ENCODE assay signal across 13 cellular contexts in the genomic region with DNA sequence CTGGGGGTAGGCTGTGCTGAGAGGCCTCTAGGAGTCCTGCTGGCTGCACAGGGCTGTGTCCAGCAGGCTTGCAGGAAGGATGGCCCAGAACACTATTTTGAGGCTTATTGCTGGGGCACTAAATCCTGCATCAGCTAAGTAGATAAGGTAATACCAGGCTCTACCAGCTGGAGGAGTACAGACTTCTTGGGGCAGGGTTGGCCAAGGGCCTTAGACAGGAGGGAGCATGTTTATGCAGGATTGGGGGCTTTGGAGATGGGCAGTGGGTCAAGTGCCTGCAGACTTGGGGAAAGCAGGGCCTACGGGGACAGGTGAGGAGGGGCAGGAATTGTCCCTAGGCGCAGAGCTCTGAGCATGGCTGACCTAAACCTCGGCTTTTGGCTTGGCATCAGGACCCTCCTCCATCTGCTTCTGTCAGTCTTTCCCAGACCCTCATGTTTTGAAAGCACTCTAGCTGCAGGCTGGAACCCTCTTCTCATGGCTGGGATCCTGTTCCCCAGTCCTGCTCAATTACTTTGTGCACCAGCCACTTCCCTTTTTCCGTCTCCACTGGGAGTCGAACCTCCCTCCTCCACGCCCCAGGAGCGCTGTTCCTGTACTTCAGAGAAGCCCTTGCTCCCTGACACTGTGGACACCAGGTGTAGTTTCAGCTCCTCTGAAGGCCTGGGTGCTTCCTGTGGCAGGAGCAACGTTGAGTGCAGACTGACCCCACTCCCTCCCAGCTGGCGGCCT.
DNase-seq lines count a peak whose midpoint lies in the region; ATAC-seq, FAIRE-seq and TF ChIP-seq lines count a peak whose summit lies in the region.
"Had no signal": no experiment of that assay in that cellular context is flagged by ENCODE, and none has a peak within 500 bp of the region (broad histone marks: within the 10 kb centered on the region; RNA-seq: fewer than 3 reads in every experiment).

No MANE protein-coding gene starts in this region.

- no peak for TF ChIP-seq EP300 in A549 (IDR thresholded peaks at IDR 0.05)

- H3K27ac ChIP-seq in A549 (no peak overlapping the region), PC-9 (no peak overlapping the region), fibroblast of lung (ENCODE audit: insufficient read depth, low read length) (no peak overlapping the region)
- H3K27ac ChIP-seq: C4-2B had no signal

- intact Hi-C loops in PC-9 (cut with micrococcal nuclease; ENCODE audit: unreplicated experiment), result no loop called here

- TF ChIP-seq CTCF in A549 (IDR thresholded peaks at IDR 0.05) (no peak), GM12875 (IDR thresholded peaks at IDR 0.05; ENCODE audit: borderline replicate concordance, insufficient read depth, low read depth, low read length) (0 out of 2 replicates have a peak, but pooled peaks have one; percentile 7), PC-9 (conservative IDR thresholded peaks at IDR 0.05) (peak; percentile 42; the same call in 1 of the 2 replicates), fibroblast of lung (conservative IDR thresholded peaks at IDR 0.05 in 1 of 2, IDR thresholded peaks at IDR 0.05 in 1 of 2; ENCODE audit: low read depth in 1 of 2, low read length in 2 of 2) (peak; percentile 17 to 35)

- peaks cover 12% of the 10 kb centered on the region for H3K9me3 ChIP-seq in A549
- H3K9me3 ChIP-seq in PC-9 (ENCODE audit: insufficient read depth, low read depth), result no peaks in the 10 kb centered on the region
- no peaks in the 10 kb centered on the region for H3K9me3 ChIP-seq in fibroblast of lung (ENCODE audit: control insufficient read depth, insufficient read depth, low read depth, low read length)

- TF ChIP-seq RAD21 in A549 (conservative IDR thresholded peaks at IDR 0.05 in 1 of 2, IDR thresholded peaks at IDR 0.05 in 1 of 2), result no peak

- 63% methylated on average over 9 of the region's 9 CpGs for WGBS in A549 (ENCODE audit: missing lambda C conversion rate)

- ATAC-seq in A549, result peak; percentile 65 to 77; a peak in 4 of 6 replicates

- DNase-seq in A549 (ENCODE audit: low read depth in 1 of 2, low spot score in 1 of 2) (peak in 1 of 2 experiments; percentile 17), PC-9 (no peak), fibroblast of lung (ENCODE audit: low read depth in 2 of 2) (no peak), NCI-H748 (lab: John Stamatoyannopoulos, UW; ENCODE audit: unreplicated experiment) (no peak), urothelium cell line (ENCODE audit: low spot score) (no peak), AG20443 (ENCODE audit: low spot score) (no peak)
- DNase-seq in effector CD8-positive, alpha-beta T cell (lab: John Stamatoyannopoulos, UW), result no peak
- DNase-seq: activated CD4-positive, alpha-beta T cell treated with anti-CD3 and anti-CD28 coated beads for 4 hours; activated naive CD4-positive, alpha-beta T cell treated with anti-CD3 and anti-CD28 coated beads for 36 hours; NCI-H1930 had no signal

- H3K79me2 ChIP-seq in PC-9 (ENCODE audit: low read depth) (no peaks in the 10 kb centered on the region), fibroblast of lung (ENCODE audit: control insufficient read depth, insufficient read depth, low read length) (no peaks in the 10 kb centered on the region)

- no peak overlapping the region for H3K9ac ChIP-seq in fibroblast of lung (ENCODE audit: insufficient read depth, low read length)

- FAIRE-seq in A549 (lab: Jason Lieb, UNC) (no peak), urothelium cell line (lab: Jason Lieb, UNC) (no peak)

- CTCF ChIA-PET in A549 (lab: Yijun Ruan, JAX), result interaction anchor here (0.6 to 2.0 kb wide), 2 partner anchors 37 to 297 kb away, joined by 3 to 14 read pairs; no protein-coding TSS in a partner anchor
- CTCF ChIA-PET in PC-9 (lab: Charles Lee), result no interaction called here

- POLR2A ChIA-PET in A549 (lab: Yijun Ruan, JAX), result no interaction called here
- POLR2A ChIA-PET in PC-9 (lab: Charles Lee; ENCODE audit: unreplicated experiment), result no interaction called here

- H3F3A ChIP-seq in PC-9 (ENCODE audit: insufficient read depth, low read depth), result no peaks in the 10 kb centered on the region

- H3K4me1 ChIP-seq in A549 (no peaks in the 10 kb centered on the region), PC-9 (replicated peaks; ENCODE audit: insufficient read depth) (no peaks in the 10 kb centered on the region), fibroblast of lung (ENCODE audit: control insufficient read depth, extremely low read depth, insufficient read depth, low read length) (peaks cover 8% of the 10 kb centered on the region)

- H3K27me3 ChIP-seq in PC-9 (ENCODE audit: insufficient read depth, low read depth) (peaks cover 25% of the 10 kb centered on the region), fibroblast of lung (ENCODE audit: control insufficient read depth, insufficient read depth, low read length) (peaks cover 4% of the 10 kb centered on the region)

- no peaks in the 10 kb centered on the region for H3K9me2 ChIP-seq in PC-9 (ENCODE audit: insufficient read depth)

- H3K4me2 ChIP-seq in A549 (no peak overlapping the region), PC-9 (no peak overlapping the region), fibroblast of lung (ENCODE audit: extremely low read depth, insufficient read depth, low read length) (no peak overlapping the region)
- H3K4me2 ChIP-seq: smooth muscle cell had no signal

- H3K36me3 ChIP-seq in PC-9 (ENCODE audit: low read depth) (no peaks in the 10 kb centered on the region), fibroblast of lung (ENCODE audit: control insufficient read depth, insufficient read depth, low read length) (no peaks in the 10 kb centered on the region)

- TF ChIP-seq POLR2A in A549 (IDR thresholded peaks at IDR 0.05; ENCODE audit: low read length), result no peak

- no peak overlapping the region for H3K4me3 ChIP-seq in A549
- no peak overlapping the region for H3K4me3 ChIP-seq in GM12875 (ENCODE audit: low read depth, low read length)
- no peak overlapping the region for H3K4me3 ChIP-seq in PC-9
- no peak overlapping the region for H3K4me3 ChIP-seq in fibroblast of lung (replicated peaks in 1 of 4; ENCODE audit: control extremely low read depth in 1 of 4, insufficient read depth in 1 of 4, low read depth in 3 of 4, low read length in 4 of 4)
- H3K4me3 ChIP-seq: smooth muscle cell had no signal

- H2AFZ ChIP-seq in PC-9 (no peak overlapping the region), fibroblast of lung (ENCODE audit: low read length) (no peak overlapping the region)

- no TSS peak for BruUV-seq in PC-9 (replicated peaks; lab: Mats Ljungman, UMichigan)

- H4K20me1 ChIP-seq in PC-9 (ENCODE audit: insufficient read depth), result no peaks in the 10 kb centered on the region
- no peaks in the 10 kb centered on the region for H4K20me1 ChIP-seq in fibroblast of lung (ENCODE audit: control insufficient read depth, extremely low read depth, insufficient read depth, low read length)

TF ChIP-seq in A549, 52 proteins besides CTCF, POLR2A, EP300 and RAD21:
- TF ChIP-seq NR3C1 (IDR thresholded peaks at IDR 0.05), result no peak
- no peak for TF ChIP-seq ZNF302 (CRISPR knock-in tag; IDR thresholded peaks at IDR 0.05)
- TF ChIP-seq PHF8 (IDR thresholded peaks at IDR 0.05; ENCODE audit: borderline replicate concordance, low read depth), result no peak
- no peak for TF ChIP-seq ZSCAN20 (CRISPR knock-in tag; IDR thresholded peaks at IDR 0.05)
- TF ChIP-seq RCOR1 (IDR thresholded peaks at IDR 0.05; ENCODE audit: low read depth, low read length), result no peak
- TF ChIP-seq USF2 (IDR thresholded peaks at IDR 0.05), result no peak
- TF ChIP-seq GATA3 (IDR thresholded peaks at IDR 0.05; ENCODE audit: borderline replicate concordance), result no peak
- TF ChIP-seq, protein P1, sequence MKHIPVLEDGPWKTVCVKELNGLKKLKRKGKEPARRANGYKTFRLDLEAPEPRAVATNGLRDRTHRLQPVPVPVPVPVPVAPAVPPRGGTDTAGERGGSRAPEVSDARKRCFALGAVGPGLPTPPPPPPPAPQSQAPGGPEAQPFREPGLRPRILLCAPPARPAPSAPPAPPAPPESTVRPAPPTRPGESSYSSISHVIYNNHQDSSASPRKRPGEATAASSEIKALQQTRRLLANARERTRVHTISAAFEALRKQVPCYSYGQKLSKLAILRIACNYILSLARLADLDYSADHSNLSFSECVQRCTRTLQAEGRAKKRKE (CRISPR knock-in tag; IDR thresholded peaks at IDR 0.05; ENCODE audit: low read depth), result no peak
- TF ChIP-seq, protein P2, sequence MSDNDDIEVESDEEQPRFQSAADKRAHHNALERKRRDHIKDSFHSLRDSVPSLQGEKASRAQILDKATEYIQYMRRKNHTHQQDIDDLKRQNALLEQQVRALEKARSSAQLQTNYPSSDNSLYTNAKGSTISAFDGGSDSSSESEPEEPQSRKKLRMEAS (IDR thresholded peaks at IDR 0.05), result no peak
- no peak for TF ChIP-seq RFX5 (IDR thresholded peaks at IDR 0.05)
- TF ChIP-seq SREBF2 (IDR thresholded peaks at IDR 0.05), result no peak
- TF ChIP-seq CHD2 (IDR thresholded peaks at IDR 0.05; ENCODE audit: low read length, partially characterized antibody), result no peak
- TF ChIP-seq MAFK (IDR thresholded peaks at IDR 0.05; ENCODE audit: partially characterized antibody), result no peak
- TF ChIP-seq CEBPB (IDR thresholded peaks at IDR 0.05), result no peak
- no peak for TF ChIP-seq NPAS2 (CRISPR knock-in tag; IDR thresholded peaks at IDR 0.05; ENCODE audit: borderline replicate concordance)
- no peak for TF ChIP-seq NFE2L2 (conservative IDR thresholded peaks at IDR 0.05; ENCODE audit: low read length)
- TF ChIP-seq HMGXB4 (CRISPR knock-in tag; IDR thresholded peaks at IDR 0.05; ENCODE audit: borderline replicate concordance), result no peak
TF ChIP-seq in A549: peak in this region for 0.
